ENCODE assay signal across 8 cellular contexts in genomic region chr7:65038767-65039166, GRCh38. TPM values are rescaled to one million over a fixed set of nuclear protein-coding genes. Genes with fewer than 3 reads are reported as not detected.
DNase-seq lines count a peak whose midpoint lies in the region; ATAC-seq and TF ChIP-seq lines count a peak whose summit lies in the region.
"Not testable (repeated sequence)": the region's sequence is repeated elsewhere in the genome, so short reads cannot be mapped to it uniquely, and the experiment has no call there.

No MANE protein-coding gene starts in this region.

- not testable (repeated sequence) for TF ChIP-seq CTCF in RWPE2 (IDR thresholded peaks at IDR 0.05; ENCODE audit: poor library complexity, severe bottlenecking); fibroblast of mammary gland (conservative IDR thresholded peaks at IDR 0.05; ENCODE audit: control insufficient read depth, insufficient read depth, low read depth, low read length)

- peak; percentile 50 for DNase-seq in D341Med (ENCODE audit: low spot score)
- DNase-seq in RWPE2 (ENCODE audit: low spot score), result not testable (repeated sequence)
- DNase-seq in activated naive CD4-positive, alpha-beta T cell treated with Interleukin-2 at 50 U/mL for 16 hours, result peak; percentile 20
- peak; percentile 10 for DNase-seq in fibroblast of mammary gland (ENCODE audit: low read depth)
- DNase-seq in stimulated activated CD8-positive, alpha-beta memory T cell treated with anti-CD3 and anti-CD28 coated beads, Interleukin-4, amount 100 ng/mL, for 24 hours (ENCODE audit: low read depth), result peak; percentile 6

- not testable (repeated sequence) for H3K9me3 ChIP-seq in HUES64 (ENCODE audit: insufficient read depth, low read depth, low read length); RWPE2 (ENCODE audit: severe bottlenecking); mucosa of stomach (ENCODE audit: control insufficient read depth, low read length)

- peak overlapping the region; percentile 53; the same call in 1 of the 2 replicates for H3K27ac ChIP-seq in HUES64 (ENCODE audit: low read depth, low read length)
- peak overlapping the region; percentile 13 for H3K27ac ChIP-seq in RWPE2 (ENCODE audit: poor library complexity, severe bottlenecking)

- under 1% methylated on average over 30 of the region's 35 CpGs for WGBS in HUES64

- not testable (repeated sequence) for H3K4me1 ChIP-seq in HUES64 (ENCODE audit: insufficient read depth, low read length); RWPE2 (ENCODE audit: insufficient read depth, poor library complexity, severe bottlenecking); mucosa of stomach (ENCODE audit: control insufficient read depth, insufficient read depth, low read length)

- ATAC-seq in GM21717 (IDR thresholded peaks at IDR 0.05; ENCODE audit: unreplicated experiment) (peak; percentile 24), RWPE2 (ENCODE audit: low read depth) (peak; percentile 41; the same call in 2 of the 3 replicates)

- peak overlapping the region; percentile 75 for H3K4me3 ChIP-seq in HUES64 (ENCODE audit: low read length)
- peak overlapping the region; percentile 55 for H3K4me3 ChIP-seq in RWPE2 (ENCODE audit: severe bottlenecking)
- H3K4me3 ChIP-seq in fibroblast of mammary gland (ENCODE audit: control insufficient read depth, low read depth, low read length), result peak overlapping the region; percentile 66
- H3K4me3 ChIP-seq in mucosa of stomach (ENCODE audit: low read length), result peak overlapping the region; percentile 46

- H3K27me3 ChIP-seq in HUES64 (ENCODE audit: insufficient read depth, low read length); RWPE2 (ENCODE audit: insufficient read depth, poor library complexity, severe bottlenecking); mucosa of stomach (ENCODE audit: control insufficient read depth, insufficient read depth, low read length): not testable (repeated sequence)

- H3K36me3 ChIP-seq in HUES64 (ENCODE audit: insufficient read depth, low read length); RWPE2 (ENCODE audit: low read depth); mucosa of stomach (ENCODE audit: control insufficient read depth, insufficient read depth, low read length): not testable (repeated sequence)

- H3K9ac ChIP-seq in HUES64 (ENCODE audit: low read depth, low read length) (peak overlapping the region; percentile 73), mucosa of stomach (ENCODE audit: low read length) (peak overlapping the region; percentile 80)

RNA-seq across cellular contexts. Expression of gene ERV3-1, which starts 32.3 kb away (rescaled TPM):
- polyA plus RNA-seq in HUES64 (2013, experiment 1 of 2), result 8.3 TPM
- polyA plus RNA-seq in HUES64 (2013, experiment 2 of 2), result 9.8 TPM

RNA-seq across cellular contexts. Expression of gene ZNF117, which starts 47.9 kb away (rescaled TPM):
- polyA plus RNA-seq in HUES64 (2013, experiment 1 of 2), result 8.3 TPM
- polyA plus RNA-seq in HUES64 (2013, experiment 2 of 2), result 10.8 TPM
